In the genomic region with DNA sequence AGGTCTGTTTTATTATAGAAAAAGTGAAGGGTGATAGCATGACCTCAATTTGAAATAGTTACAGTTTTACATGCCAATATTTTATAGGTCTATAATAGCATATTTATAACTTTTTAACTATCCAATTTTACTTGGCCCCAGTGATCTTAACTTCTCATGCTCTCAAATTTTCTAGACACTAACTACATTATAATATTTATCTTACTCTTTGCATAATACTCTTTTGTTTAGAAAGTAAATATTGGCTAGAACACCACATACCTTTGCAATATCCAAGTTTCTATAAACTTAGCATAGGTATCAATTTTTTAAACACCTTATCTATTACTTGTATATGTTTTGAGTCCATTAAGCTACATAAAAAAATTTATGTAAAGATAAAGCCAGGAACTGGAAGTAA, we compare ENCODE assay signal across 15 cellular contexts.
DNase-seq lines count a peak whose midpoint lies in the region; ATAC-seq and TF ChIP-seq lines count a peak whose summit lies in the region.
"Had no signal": no experiment of that assay in that cellular context is flagged by ENCODE, and none has a peak within 500 bp of the region (broad histone marks: within the 10 kb centered on the region; RNA-seq: fewer than 3 reads in every experiment).

No MANE protein-coding gene starts in this region.

- peak; percentile 26 for DNase-seq in HuH-7.5 (ENCODE audit: low spot score)
- DNase-seq in hepatocyte (ENCODE audit: low spot score) = no peak
- DNase-seq in activated CD4-positive, CD25-positive, alpha-beta regulatory T cell (lab: John Stamatoyannopoulos, UW) = no peak
- DNase-seq: BE2C; CD4-positive, alpha-beta memory T cell; COR-L47; DND-41; GDM1; H7 had no signal

- H4K20me1 ChIP-seq in hepatocyte (ENCODE audit: insufficient read depth, poor library complexity, severe bottlenecking) = no peaks in the 10 kb centered on the region

- H3K4me1 ChIP-seq in hepatocyte (ENCODE audit: insufficient read depth) (peaks cover 13% of the 10 kb centered on the region), skeletal muscle satellite cell (ENCODE audit: control insufficient read depth, insufficient read depth, low read length) (peaks cover 18% of the 10 kb centered on the region)
- H3K4me1 ChIP-seq: BE2C had no signal

- H3K9ac ChIP-seq in skeletal muscle satellite cell (ENCODE audit: low read depth, low read length) = no peak overlapping the region
- H3K9ac ChIP-seq: KMS-11 had no signal

- no peaks in the 10 kb centered on the region for H3K79me2 ChIP-seq in hepatocyte

- no peak for TF ChIP-seq CTCF in 22Rv1 (IDR thresholded peaks at IDR 0.05)
- TF ChIP-seq CTCF in hepatocyte (IDR thresholded peaks at IDR 0.05; ENCODE audit: poor library complexity) = no peak

- ATAC-seq in GM18909 (IDR thresholded peaks at IDR 0.05; ENCODE audit: poor library complexity, unreplicated experiment) (no peak), GM19035 (IDR thresholded peaks at IDR 0.05; ENCODE audit: unreplicated experiment) (no peak)
- ATAC-seq: GM23338 had no signal

- no peaks in the 10 kb centered on the region for H3K9me3 ChIP-seq in hepatocyte (ENCODE audit: low read depth)
- no peaks in the 10 kb centered on the region for H3K9me3 ChIP-seq in skeletal muscle satellite cell (replicated peaks; ENCODE audit: low read length)
- H3K9me3 ChIP-seq: BE2C had no signal

- H3K36me3 ChIP-seq in hepatocyte (replicated peaks; ENCODE audit: insufficient read depth, low read depth) (no peaks in the 10 kb centered on the region), skeletal muscle satellite cell (ENCODE audit: insufficient read depth, low read length) (no peaks in the 10 kb centered on the region)
- H3K36me3 ChIP-seq: BE2C had no signal

- no peaks in the 10 kb centered on the region for H3K9me2 ChIP-seq in hepatocyte (replicated peaks; ENCODE audit: insufficient read depth)

- H3K4me3 ChIP-seq in hepatocyte (no peak overlapping the region), skeletal muscle satellite cell (ENCODE audit: low read length) (no peak overlapping the region)
- H3K4me3 ChIP-seq: GM23338 had no signal

- peak overlapping the region; percentile 61 for H3K27ac ChIP-seq in 22Rv1
- peak overlapping the region; percentile 5 for H3K27ac ChIP-seq in hepatocyte
- H3K27ac ChIP-seq: KMS-11 had no signal

- H3K4me2 ChIP-seq in hepatocyte (peak overlapping the region; percentile 7), skeletal muscle satellite cell (ENCODE audit: low read length) (peak overlapping the region; percentile 2)
- H3K4me2 ChIP-seq: GM23338, KMS-11 had no signal

- H2AFZ ChIP-seq in hepatocyte = no peak overlapping the region
- H2AFZ ChIP-seq: GM23338 had no signal

- H3K27me3 ChIP-seq in hepatocyte (no peaks in the 10 kb centered on the region), skeletal muscle satellite cell (ENCODE audit: control insufficient read depth, insufficient read depth, low read length) (no peaks in the 10 kb centered on the region)
- H3K27me3 ChIP-seq: BE2C had no signal
